Comparison of ENCODE assay signal across 8 cellular contexts in the genomic region with DNA sequence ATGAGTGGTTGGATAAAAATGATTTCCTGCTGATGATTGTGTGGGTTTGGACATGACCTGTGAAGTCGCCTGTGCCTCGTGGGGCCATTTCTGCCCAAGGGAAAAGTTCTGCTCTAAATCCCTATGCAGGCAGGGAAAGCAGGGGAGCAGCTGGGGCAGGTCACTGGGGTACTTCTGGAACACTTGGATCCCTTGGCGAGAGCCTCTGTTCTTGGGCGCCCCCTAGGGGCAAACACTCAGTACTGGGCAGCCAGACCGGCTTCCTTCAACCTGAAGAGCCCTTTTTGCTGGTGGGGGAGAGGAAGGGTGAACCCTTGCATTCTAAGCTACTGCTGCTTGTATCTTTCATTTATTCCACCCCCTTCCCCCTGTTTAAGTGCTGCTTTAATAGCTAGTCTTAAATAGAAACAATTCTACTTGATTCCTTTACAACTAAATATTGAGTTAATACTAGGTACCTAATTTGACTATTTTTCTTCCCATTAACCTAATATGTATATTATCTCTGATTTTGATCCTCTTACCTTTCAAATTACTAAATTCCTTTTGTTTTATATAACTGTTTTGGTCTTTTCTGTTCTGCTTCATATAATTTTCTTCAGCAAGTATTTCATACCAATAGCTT. TPM values are rescaled to one million over a fixed set of nuclear protein-coding genes. Genes with fewer than 3 reads are reported as not detected.
DNase-seq lines count a peak whose midpoint lies in the region; ATAC-seq, FAIRE-seq and TF ChIP-seq lines count a peak whose summit lies in the region.

No MANE protein-coding gene starts in this region.

- DNase-seq in Calu3, result peak; percentile 92
- DNase-seq in NCI-H82 (lab: John Stamatoyannopoulos, UW), result peak; percentile 91
- peak; percentile 59 for DNase-seq in activated T-cell treated with anti-CD3 and anti-CD28 coated beads for 48 hours (ENCODE audit: low read depth)
- DNase-seq in frontal cortex (ENCODE audit: low spot score in 2 of 2), result peak; percentile 60 to 78
- DNase-seq in osteocyte (ENCODE audit: extremely low spot score, unreplicated experiment), result peak; percentile 91
- peak; percentile 74 for DNase-seq in urothelium cell line (ENCODE audit: low spot score)

- FAIRE-seq in frontal cortex (lab: Jason Lieb, UNC) (no peak), urothelium cell line (lab: Jason Lieb, UNC) (no peak)

- intact Hi-C loops in Calu3 (cut with micrococcal nuclease; ENCODE audit: unreplicated experiment), result loop anchor here (2.0 kb wide), 2 partner anchors 191 to 201 kb away; no protein-coding TSS in a partner anchor

- H3K4me3 Mint-ChIP-seq in Calu3 (ENCODE audit: low read depth, unreplicated experiment) (no peak overlapping the region), osteocyte (ENCODE audit: unreplicated experiment) (no peak overlapping the region)

- TF ChIP-seq CTCF in Calu3 (IDR thresholded peaks at IDR 0.05; ENCODE audit: unreplicated experiment) (peak; percentile 96), osteocyte (IDR thresholded peaks at IDR 0.05) (peak; percentile 91)

- H3K27ac Mint-ChIP-seq in Calu3 (ENCODE audit: unreplicated experiment), result no peak overlapping the region
- no peak overlapping the region for H3K27ac Mint-ChIP-seq in osteocyte (ENCODE audit: unreplicated experiment)

- CTCF ChIA-PET in Calu3 (lab: Charles Lee), result interaction anchor here (1.8 to 2.7 kb wide), 2 partner anchors 191 to 202 kb away, joined by 11 to 13 read pairs; no protein-coding TSS in a partner anchor

- BruUV-seq in Calu3 (replicated peaks; lab: Mats Ljungman, UMichigan), result no TSS peak

- ATAC-seq in GM19452 (IDR thresholded peaks at IDR 0.05; ENCODE audit: unreplicated experiment), result peak; percentile 90
- peak; percentile 83 for ATAC-seq in HG03469 (IDR thresholded peaks at IDR 0.05; ENCODE audit: unreplicated experiment)

- H3K4me1 Mint-ChIP-seq in Calu3 (ENCODE audit: low read depth, unreplicated experiment) (peaks cover 8% of the 10 kb centered on the region), osteocyte (ENCODE audit: unreplicated experiment) (no peaks in the 10 kb centered on the region)

- H3K36me3 Mint-ChIP-seq in Calu3 (ENCODE audit: insufficient read depth, unreplicated experiment), result peaks cover 7% of the 10 kb centered on the region
- H3K36me3 Mint-ChIP-seq in osteocyte (ENCODE audit: unreplicated experiment), result no peaks in the 10 kb centered on the region

- H3K27me3 Mint-ChIP-seq in Calu3 (ENCODE audit: unreplicated experiment) (peaks cover 11% of the 10 kb centered on the region), osteocyte (ENCODE audit: unreplicated experiment) (no peaks in the 10 kb centered on the region)

- H3K9me3 Mint-ChIP-seq in Calu3 (ENCODE audit: low read depth, unreplicated experiment) (no peaks in the 10 kb centered on the region), osteocyte (ENCODE audit: unreplicated experiment) (no peaks in the 10 kb centered on the region)

RNA-seq across cellular contexts. Expression of a gene that starts 5.1 kb away (rescaled TPM):
- total RNA-seq in Calu3 (2022) (not detected in 2 replicates), frontal cortex (not detected), osteocyte (not detected in 2 replicates)

RNA-seq across cellular contexts. Expression of a gene that starts 11.1 kb away (rescaled TPM):
- not detected in 2 replicates for total RNA-seq in Calu3 (2022)
- not detected for total RNA-seq in frontal cortex
- not detected in 2 replicates for total RNA-seq in osteocyte

Comparison
In these comparisons a context has a peak if more than half of its experiments do, and no peak if none do; other contexts are left out.
1. Peak in every context shown above with its lines: DNase-seq and ATAC-seq.